In the genomic region with DNA sequence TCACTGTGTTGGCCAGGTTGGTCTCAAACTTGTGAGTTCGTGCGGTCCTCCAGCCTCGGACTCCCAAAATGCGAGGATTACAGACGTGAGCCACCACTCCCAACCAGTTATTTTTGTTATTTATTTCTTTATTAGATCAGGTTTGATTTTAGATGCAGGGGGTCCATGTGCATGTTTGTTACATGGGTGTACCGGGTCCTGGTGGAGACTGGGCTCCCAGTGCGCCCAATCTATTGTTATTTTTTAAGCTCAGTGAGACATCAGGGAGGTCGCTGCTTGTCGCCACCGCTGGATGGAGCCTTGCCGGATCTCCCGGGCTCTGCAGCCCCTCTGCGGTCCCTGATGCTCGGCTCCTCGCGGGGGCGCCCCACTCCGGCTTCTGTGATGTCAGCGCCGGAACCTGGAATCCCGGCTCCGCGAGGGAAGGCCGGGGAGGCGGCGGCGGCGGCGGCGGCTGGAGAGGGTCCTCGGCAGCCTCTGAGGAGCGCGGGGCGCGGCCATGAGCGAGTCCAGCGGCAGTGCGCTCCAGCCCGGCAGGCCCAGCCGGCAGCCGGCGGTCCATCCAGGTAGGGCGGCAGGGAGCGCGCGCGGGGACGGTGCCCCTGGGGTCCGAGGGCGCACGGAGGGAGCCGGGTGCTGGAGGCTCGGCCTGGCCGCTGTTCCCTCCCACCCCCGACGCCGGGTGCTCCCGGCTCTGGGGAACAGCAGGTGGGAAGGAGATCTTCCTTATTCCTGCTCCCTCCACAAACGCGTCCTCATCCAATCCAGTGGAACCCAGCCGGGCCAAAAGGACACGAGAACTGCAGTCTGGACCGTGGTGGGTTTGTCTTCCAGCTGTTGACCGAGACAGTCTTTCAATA, we compare ENCODE assay signal across 1 cellular context.
TF ChIP-seq lines count a peak whose summit lies in the region.

Gene TMC7, plus strand, starts transcription at position 370 of the 860 bp plus-strand sequence. Its CDS starts 130 bp downstream, at position 500.

TF ChIP-seq in HepG2, 621 proteins besides CTCF, POLR2A, EP300 and RAD21 (continued from another document and continues in another):
- TF ChIP-seq PRDM10 (CRISPR knock-in tag; IDR thresholded peaks at IDR 0.05; ENCODE audit: low read depth): peak; percentile 51; the same call in 1 of the 2 replicates
- TF ChIP-seq ZNF263 (CRISPR knock-in tag; IDR thresholded peaks at IDR 0.05): peak; percentile 77; the same call in 1 of the 2 replicates
- peak; percentile 98; the same call in 1 of the 2 replicates for TF ChIP-seq DNMT1 (CRISPR knock-in tag; IDR thresholded peaks at IDR 0.05)
- 0 out of 2 replicates have a peak, but pooled peaks have one; percentile 35 for TF ChIP-seq SP5 (CRISPR knock-in tag; IDR thresholded peaks at IDR 0.05; ENCODE audit: borderline replicate concordance, low read depth)
- TF ChIP-seq, protein P1, sequence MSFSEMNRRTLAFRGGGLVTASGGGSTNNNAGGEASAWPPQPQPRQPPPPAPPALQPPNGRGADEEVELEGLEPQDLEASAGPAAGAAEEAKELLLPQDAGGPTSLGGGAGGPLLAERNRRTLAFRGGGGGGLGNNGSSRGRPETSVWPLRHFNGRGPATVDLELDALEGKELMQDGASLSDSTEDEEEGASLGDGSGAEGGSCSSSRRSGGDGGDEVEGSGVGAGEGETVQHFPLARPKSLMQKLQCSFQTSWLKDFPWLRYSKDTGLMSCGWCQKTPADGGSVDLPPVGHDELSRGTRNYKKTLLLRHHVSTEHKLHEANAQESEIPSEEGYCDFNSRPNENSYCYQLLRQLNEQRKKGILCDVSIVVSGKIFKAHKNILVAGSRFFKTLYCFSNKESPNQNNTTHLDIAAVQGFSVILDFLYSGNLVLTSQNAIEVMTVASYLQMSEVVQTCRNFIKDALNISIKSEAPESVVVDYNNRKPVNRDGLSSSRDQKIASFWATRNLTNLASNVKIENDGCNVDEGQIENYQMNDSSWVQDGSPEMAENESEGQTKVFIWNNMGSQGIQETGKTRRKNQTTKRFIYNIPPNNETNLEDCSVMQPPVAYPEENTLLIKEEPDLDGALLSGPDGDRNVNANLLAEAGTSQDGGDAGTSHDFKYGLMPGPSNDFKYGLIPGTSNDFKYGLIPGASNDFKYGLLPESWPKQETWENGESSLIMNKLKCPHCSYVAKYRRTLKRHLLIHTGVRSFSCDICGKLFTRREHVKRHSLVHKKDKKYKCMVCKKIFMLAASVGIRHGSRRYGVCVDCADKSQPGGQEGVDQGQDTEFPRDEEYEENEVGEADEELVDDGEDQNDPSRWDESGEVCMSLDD (CRISPR knock-in tag; IDR thresholded peaks at IDR 0.05; ENCODE audit: borderline replicate concordance): 0 out of 2 replicates have a peak, but pooled peaks have one; percentile 28
- TF ChIP-seq HNF4G (IDR thresholded peaks at IDR 0.05; ENCODE audit: borderline replicate concordance, low read depth, low read length): no peak; the same call in 1 of the 2 replicates
- peak; percentile 88; the same call in 1 of the 2 replicates for TF ChIP-seq HNF4G (CRISPR knock-in tag; IDR thresholded peaks at IDR 0.05; ENCODE audit: borderline replicate concordance, low read depth)
- TF ChIP-seq ZFP82 (CRISPR knock-in tag; IDR thresholded peaks at IDR 0.05; ENCODE audit: borderline replicate concordance): no peak
- peak; percentile 70; the same call in 1 of the 2 replicates for TF ChIP-seq ZNF749 (CRISPR knock-in tag; IDR thresholded peaks at IDR 0.05; ENCODE audit: borderline replicate concordance)
- no peak for TF ChIP-seq SMARCC2 (IDR thresholded peaks at IDR 0.05)
- peak; percentile 71 for TF ChIP-seq ARID3A (IDR thresholded peaks at IDR 0.05; ENCODE audit: low read depth, low read length)
- peak; percentile 80; the same call in 1 of the 2 replicates for TF ChIP-seq BCL3 (CRISPR knock-in tag; IDR thresholded peaks at IDR 0.05)
- TF ChIP-seq RFX3 (CRISPR knock-in tag; IDR thresholded peaks at IDR 0.05): no peak
- TF ChIP-seq, protein P2, sequence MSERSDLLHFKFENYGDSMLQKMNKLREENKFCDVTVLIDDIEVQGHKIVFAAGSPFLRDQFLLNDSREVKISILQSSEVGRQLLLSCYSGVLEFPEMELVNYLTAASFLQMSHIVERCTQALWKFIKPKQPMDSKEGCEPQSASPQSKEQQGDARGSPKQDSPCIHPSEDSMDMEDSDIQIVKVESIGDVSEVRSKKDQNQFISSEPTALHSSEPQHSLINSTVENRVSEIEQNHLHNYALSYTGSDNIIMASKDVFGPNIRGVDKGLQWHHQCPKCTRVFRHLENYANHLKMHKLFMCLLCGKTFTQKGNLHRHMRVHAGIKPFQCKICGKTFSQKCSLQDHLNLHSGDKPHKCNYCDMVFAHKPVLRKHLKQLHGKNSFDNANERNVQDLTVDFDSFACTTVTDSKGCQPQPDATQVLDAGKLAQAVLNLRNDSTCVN (CRISPR knock-in tag; IDR thresholded peaks at IDR 0.05; ENCODE audit: borderline replicate concordance): 0 out of 2 replicates have a peak, but pooled peaks have one; percentile 49
- no peak for TF ChIP-seq GPN1 (CRISPR knock-in tag; IDR thresholded peaks at IDR 0.05; ENCODE audit: borderline replicate concordance)
- TF ChIP-seq ASH2L (IDR thresholded peaks at IDR 0.05; ENCODE audit: insufficient read length, low read depth, low read length): peak; percentile 83
- no peak for TF ChIP-seq KLF13 (CRISPR knock-in tag; IDR thresholded peaks at IDR 0.05)
- peak; percentile 79; the same call in 1 of the 2 replicates for TF ChIP-seq HES4 (CRISPR knock-in tag; IDR thresholded peaks at IDR 0.05; ENCODE audit: borderline replicate concordance)
- peak; percentile 91 for TF ChIP-seq ZFP91 (CRISPR knock-in tag; IDR thresholded peaks at IDR 0.05; ENCODE audit: borderline replicate concordance)
- TF ChIP-seq, protein P3, sequence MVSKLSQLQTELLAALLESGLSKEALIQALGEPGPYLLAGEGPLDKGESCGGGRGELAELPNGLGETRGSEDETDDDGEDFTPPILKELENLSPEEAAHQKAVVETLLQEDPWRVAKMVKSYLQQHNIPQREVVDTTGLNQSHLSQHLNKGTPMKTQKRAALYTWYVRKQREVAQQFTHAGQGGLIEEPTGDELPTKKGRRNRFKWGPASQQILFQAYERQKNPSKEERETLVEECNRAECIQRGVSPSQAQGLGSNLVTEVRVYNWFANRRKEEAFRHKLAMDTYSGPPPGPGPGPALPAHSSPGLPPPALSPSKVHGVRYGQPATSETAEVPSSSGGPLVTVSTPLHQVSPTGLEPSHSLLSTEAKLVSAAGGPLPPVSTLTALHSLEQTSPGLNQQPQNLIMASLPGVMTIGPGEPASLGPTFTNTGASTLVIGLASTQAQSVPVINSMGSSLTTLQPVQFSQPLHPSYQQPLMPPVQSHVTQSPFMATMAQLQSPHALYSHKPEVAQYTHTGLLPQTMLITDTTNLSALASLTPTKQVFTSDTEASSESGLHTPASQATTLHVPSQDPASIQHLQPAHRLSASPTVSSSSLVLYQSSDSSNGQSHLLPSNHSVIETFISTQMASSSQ (IDR thresholded peaks at IDR 0.05; ENCODE audit: low read depth): peak; percentile 24; the same call in 1 of the 2 replicates
- TF ChIP-seq, protein P3 (CRISPR knock-in tag; IDR thresholded peaks at IDR 0.05; ENCODE audit: borderline replicate concordance): peak; percentile 53; the same call in 1 of the 2 replicates
- no peak for TF ChIP-seq FOXK2 (IDR thresholded peaks at IDR 0.05)
- peak; percentile 10; the same call in 1 of the 2 replicates for TF ChIP-seq CREBL2 (CRISPR knock-in tag; IDR thresholded peaks at IDR 0.05; ENCODE audit: borderline replicate concordance)
- TF ChIP-seq NR0B2 (CRISPR knock-in tag; IDR thresholded peaks at IDR 0.05): peak; percentile 94
- TF ChIP-seq, protein P4, sequence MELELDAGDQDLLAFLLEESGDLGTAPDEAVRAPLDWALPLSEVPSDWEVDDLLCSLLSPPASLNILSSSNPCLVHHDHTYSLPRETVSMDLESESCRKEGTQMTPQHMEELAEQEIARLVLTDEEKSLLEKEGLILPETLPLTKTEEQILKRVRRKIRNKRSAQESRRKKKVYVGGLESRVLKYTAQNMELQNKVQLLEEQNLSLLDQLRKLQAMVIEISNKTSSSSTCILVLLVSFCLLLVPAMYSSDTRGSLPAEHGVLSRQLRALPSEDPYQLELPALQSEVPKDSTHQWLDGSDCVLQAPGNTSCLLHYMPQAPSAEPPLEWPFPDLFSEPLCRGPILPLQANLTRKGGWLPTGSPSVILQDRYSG (CRISPR knock-in tag; IDR thresholded peaks at IDR 0.05): no peak
- no peak for TF ChIP-seq CSRNP2 (CRISPR knock-in tag; conservative IDR thresholded peaks at IDR 0.05; ENCODE audit: low read depth)
